ENCODE assay signal across 36 cellular contexts in genomic region chr18:13099113-13099512, GRCh38.
"Had no signal": no experiment of that assay in that cellular context is flagged by ENCODE, and none has a peak within 500 bp of the region (broad histone marks: within the 10 kb centered on the region; RNA-seq: fewer than 3 reads in every experiment).

No MANE protein-coding gene starts in this region.

- DNase-seq: Karpas-422, Kasumi-1, KG1, MG63, MM.1S, MV-4-11, NCI-H1048, NCI-H1092, NCI-H1092 treated with DMSO at 0.1 percent for 48 hours, NCI-H1105, NCI-H1105 treated with DMSO at 0.1 percent for 48 hours, NCI-H1417, NCI-H1417 treated with DMSO at 0.1 percent for 48 hours, NCI-H1436, NCI-H1436 treated with DMSO at 0.1 percent for 48 hours, NCI-H146, NCI-H1694, NCI-H1694 treated with DMSO at 0.1 percent for 48 hours, NCI-H187, NCI-H187 treated with DMSO at 0.1 percent for 48 hours, NCI-H1930, NCI-H2029, NCI-H2029 treated with DMSO at 0.1 percent for 48 hours, NCI-H2081, NCI-H2081 treated with DMSO at 0.1 percent for 48 hours, NCI-H2107, NCI-H2171, NCI-H2171 treated with DMSO at 0.1 percent for 48 hours, NCI-H2227 treated with DMSO at 0.1 percent for 48 hours, NCI-H226, NCI-H345, NCI-H446, NCI-H446 treated with DMSO at 0.1 percent for 48 hours, NCI-H510A, NCI-H510A treated with DMSO at 0.1 percent for 48 hours had no signal

- H3K9ac ChIP-seq: KMS-11 had no signal

- H3K27me3 ChIP-seq: MG63 had no signal

- H3K4me2 ChIP-seq: KMS-11 had no signal

- H3K9me3 ChIP-seq: MG63 had no signal

- H3K4me3 ChIP-seq: MG63 had no signal

- H3K27ac ChIP-seq: KMS-11 had no signal
